ENCODE assay signal across 1 cellular context in the genomic region with DNA sequence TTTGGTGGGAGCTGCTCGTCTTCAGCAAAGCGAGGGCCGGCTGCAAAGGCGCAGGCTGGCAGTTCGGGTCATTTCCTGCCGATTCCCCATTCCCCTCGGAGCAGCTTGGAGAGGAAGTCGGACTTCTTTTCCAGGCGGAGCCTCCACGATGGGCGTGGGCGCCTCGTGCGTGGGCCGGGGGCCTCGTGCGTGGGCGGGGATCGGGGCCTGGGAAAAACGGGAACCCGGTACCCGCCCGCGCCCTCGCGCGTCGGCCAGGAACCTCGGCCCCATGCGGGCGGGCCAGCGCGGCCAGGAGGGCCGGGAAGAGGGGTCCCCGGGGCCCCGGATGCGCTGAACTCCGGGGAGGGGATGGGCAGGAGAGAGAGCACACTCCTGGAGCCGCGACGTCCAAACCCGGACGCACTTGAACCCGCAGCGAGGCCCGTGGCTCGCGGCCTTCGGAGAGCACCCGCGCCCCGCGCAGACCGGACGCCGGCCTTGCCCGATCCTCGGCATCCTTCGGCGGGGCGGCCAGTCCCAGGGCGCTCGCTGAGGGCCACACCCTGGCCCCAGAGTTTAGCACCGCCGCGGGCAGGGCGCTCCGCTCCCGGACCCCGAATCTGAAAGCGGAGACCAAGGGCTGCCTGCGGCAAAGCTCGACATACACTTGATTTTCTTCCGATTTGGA.
A peak's percentile ranks its signal among the peaks of the same experiment; 100 is the strongest.
TF ChIP-seq lines count a peak whose summit lies in the region.

No MANE protein-coding gene starts in this region.

TF ChIP-seq in HEK293, 187 proteins besides CTCF, POLR2A, EP300 and RAD21 (continued from another document and continues in another):
- TF ChIP-seq SP7 (tag by site-specific recombination; IDR thresholded peaks at IDR 0.05) (no peak), ZNF776 (tag by site-specific recombination; IDR thresholded peaks at IDR 0.05; ENCODE audit: borderline replicate concordance) (no peak), ZNF521 (tag by site-specific recombination; IDR thresholded peaks at IDR 0.05) (no peak), ZNF239 (tag by site-specific recombination; IDR thresholded peaks at IDR 0.05) (no peak), ZNF394 (tag by site-specific recombination; IDR thresholded peaks at IDR 0.05; ENCODE audit: borderline replicate concordance) (no peak), PRDM1 (tag by site-specific recombination; IDR thresholded peaks at IDR 0.05) (no peak), ZNF23 (tag by site-specific recombination; IDR thresholded peaks at IDR 0.05; ENCODE audit: borderline replicate concordance) (no peak), EGR2 (tag by site-specific recombination; IDR thresholded peaks at IDR 0.05; ENCODE audit: low read depth) (peak; percentile 91), KLF9 (tag by site-specific recombination; IDR thresholded peaks at IDR 0.05; ENCODE audit: low read depth) (peak; percentile 51), ZNF121 (tag by site-specific recombination; IDR thresholded peaks at IDR 0.05) (no peak), ZNF10 (tag by site-specific recombination; IDR thresholded peaks at IDR 0.05) (no peak), ZNF677 (tag by site-specific recombination; IDR thresholded peaks at IDR 0.05) (no peak), KLF10 (tag by site-specific recombination; IDR thresholded peaks at IDR 0.05) (no peak), OVOL3 (tag by site-specific recombination; IDR thresholded peaks at IDR 0.05) (no peak), ZBTB48 (tag by site-specific recombination; IDR thresholded peaks at IDR 0.05) (0 out of 2 replicates have a peak, but pooled peaks have one; percentile 46), ZXDB (tag by site-specific recombination; IDR thresholded peaks at IDR 0.05) (no peak; the same call in 1 of the 2 replicates), KLF8 (tag by site-specific recombination; IDR thresholded peaks at IDR 0.05) (no peak), ZFHX2 (tag by site-specific recombination; conservative IDR thresholded peaks at IDR 0.05) (peak; percentile 95), ZNF843 (tag by site-specific recombination; IDR thresholded peaks at IDR 0.05) (no peak), ZFP37 (tag by site-specific recombination; IDR thresholded peaks at IDR 0.05) (no peak), ZNF549 (tag by site-specific recombination; IDR thresholded peaks at IDR 0.05) (no peak), ZNF747 (tag by site-specific recombination; IDR thresholded peaks at IDR 0.05) (no peak), ZIC2 (tag by site-specific recombination; IDR thresholded peaks at IDR 0.05) (no peak; the same call in 1 of the 2 replicates), ZNF654 (tag by site-specific recombination; IDR thresholded peaks at IDR 0.05; ENCODE audit: low read depth) (no peak), ZNF701 (tag by site-specific recombination; IDR thresholded peaks at IDR 0.05) (no peak), ZNF24 (tag by site-specific recombination; IDR thresholded peaks at IDR 0.05) (0 out of 2 replicates have a peak, but pooled peaks have one; percentile 30), ATF2 (tag by site-specific recombination; IDR thresholded peaks at IDR 0.05; ENCODE audit: low read depth) (no peak), PRDM6 (tag by site-specific recombination; IDR thresholded peaks at IDR 0.05) (no peak), ZNF274 (IDR thresholded peaks at IDR 0.05; ENCODE audit: low read length) (no peak), ZNF274 (tag by site-specific recombination; IDR thresholded peaks at IDR 0.05; ENCODE audit: borderline replicate concordance) (no peak), ZNF621 (tag by site-specific recombination; IDR thresholded peaks at IDR 0.05) (no peak), ZNF670 (tag by site-specific recombination; IDR thresholded peaks at IDR 0.05; ENCODE audit: low read depth) (no peak), ZNF596 (tag by site-specific recombination; IDR thresholded peaks at IDR 0.05) (no peak), ZNF433 (tag by site-specific recombination; IDR thresholded peaks at IDR 0.05; ENCODE audit: low read depth) (no peak), ZBTB26 (tag by site-specific recombination; optimal IDR thresholded peaks at IDR 0.05) (peak; percentile 80), ZNF624 (tag by site-specific recombination; IDR thresholded peaks at IDR 0.05) (no peak), ZNF558 (tag by site-specific recombination; IDR thresholded peaks at IDR 0.05) (no peak), ZNF292 (tag by site-specific recombination; IDR thresholded peaks at IDR 0.05; ENCODE audit: borderline replicate concordance, low read depth) (no peak), ZNF211 (tag by site-specific recombination; IDR thresholded peaks at IDR 0.05; ENCODE audit: low read depth) (no peak), ZNF76 (tag by site-specific recombination; IDR thresholded peaks at IDR 0.05; ENCODE audit: borderline replicate concordance, low read depth) (peak; percentile 12; the same call in 1 of the 2 replicates), BCL11A (tag by site-specific recombination; IDR thresholded peaks at IDR 0.05; ENCODE audit: low read depth) (no peak), ZNF626 (tag by site-specific recombination; IDR thresholded peaks at IDR 0.05) (no peak)
- TF ChIP-seq, protein P1, sequence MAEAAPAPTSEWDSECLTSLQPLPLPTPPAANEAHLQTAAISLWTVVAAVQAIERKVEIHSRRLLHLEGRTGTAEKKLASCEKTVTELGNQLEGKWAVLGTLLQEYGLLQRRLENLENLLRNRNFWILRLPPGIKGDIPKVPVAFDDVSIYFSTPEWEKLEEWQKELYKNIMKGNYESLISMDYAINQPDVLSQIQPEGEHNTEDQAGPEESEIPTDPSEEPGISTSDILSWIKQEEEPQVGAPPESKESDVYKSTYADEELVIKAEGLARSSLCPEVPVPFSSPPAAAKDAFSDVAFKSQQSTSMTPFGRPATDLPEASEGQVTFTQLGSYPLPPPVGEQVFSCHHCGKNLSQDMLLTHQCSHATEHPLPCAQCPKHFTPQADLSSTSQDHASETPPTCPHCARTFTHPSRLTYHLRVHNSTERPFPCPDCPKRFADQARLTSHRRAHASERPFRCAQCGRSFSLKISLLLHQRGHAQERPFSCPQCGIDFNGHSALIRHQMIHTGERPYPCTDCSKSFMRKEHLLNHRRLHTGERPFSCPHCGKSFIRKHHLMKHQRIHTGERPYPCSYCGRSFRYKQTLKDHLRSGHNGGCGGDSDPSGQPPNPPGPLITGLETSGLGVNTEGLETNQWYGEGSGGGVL (tag by site-specific recombination; IDR thresholded peaks at IDR 0.05) = no peak
- TF ChIP-seq, protein P2, sequence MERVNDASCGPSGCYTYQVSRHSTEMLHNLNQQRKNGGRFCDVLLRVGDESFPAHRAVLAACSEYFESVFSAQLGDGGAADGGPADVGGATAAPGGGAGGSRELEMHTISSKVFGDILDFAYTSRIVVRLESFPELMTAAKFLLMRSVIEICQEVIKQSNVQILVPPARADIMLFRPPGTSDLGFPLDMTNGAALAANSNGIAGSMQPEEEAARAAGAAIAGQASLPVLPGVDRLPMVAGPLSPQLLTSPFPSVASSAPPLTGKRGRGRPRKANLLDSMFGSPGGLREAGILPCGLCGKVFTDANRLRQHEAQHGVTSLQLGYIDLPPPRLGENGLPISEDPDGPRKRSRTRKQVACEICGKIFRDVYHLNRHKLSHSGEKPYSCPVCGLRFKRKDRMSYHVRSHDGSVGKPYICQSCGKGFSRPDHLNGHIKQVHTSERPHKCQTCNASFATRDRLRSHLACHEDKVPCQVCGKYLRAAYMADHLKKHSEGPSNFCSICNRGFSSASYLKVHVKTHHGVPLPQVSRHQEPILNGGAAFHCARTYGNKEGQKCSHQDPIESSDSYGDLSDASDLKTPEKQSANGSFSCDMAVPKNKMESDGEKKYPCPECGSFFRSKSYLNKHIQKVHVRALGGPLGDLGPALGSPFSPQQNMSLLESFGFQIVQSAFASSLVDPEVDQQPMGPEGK (tag by site-specific recombination; IDR thresholded peaks at IDR 0.05) = peak; percentile 21; the same call in 1 of the 2 replicates
- TF ChIP-seq, protein P3, sequence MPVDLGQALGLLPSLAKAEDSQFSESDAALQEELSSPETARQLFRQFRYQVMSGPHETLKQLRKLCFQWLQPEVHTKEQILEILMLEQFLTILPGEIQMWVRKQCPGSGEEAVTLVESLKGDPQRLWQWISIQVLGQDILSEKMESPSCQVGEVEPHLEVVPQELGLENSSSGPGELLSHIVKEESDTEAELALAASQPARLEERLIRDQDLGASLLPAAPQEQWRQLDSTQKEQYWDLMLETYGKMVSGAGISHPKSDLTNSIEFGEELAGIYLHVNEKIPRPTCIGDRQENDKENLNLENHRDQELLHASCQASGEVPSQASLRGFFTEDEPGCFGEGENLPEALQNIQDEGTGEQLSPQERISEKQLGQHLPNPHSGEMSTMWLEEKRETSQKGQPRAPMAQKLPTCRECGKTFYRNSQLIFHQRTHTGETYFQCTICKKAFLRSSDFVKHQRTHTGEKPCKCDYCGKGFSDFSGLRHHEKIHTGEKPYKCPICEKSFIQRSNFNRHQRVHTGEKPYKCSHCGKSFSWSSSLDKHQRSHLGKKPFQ (tag by site-specific recombination; IDR thresholded peaks at IDR 0.05) = no peak
- TF ChIP-seq, protein P4, sequence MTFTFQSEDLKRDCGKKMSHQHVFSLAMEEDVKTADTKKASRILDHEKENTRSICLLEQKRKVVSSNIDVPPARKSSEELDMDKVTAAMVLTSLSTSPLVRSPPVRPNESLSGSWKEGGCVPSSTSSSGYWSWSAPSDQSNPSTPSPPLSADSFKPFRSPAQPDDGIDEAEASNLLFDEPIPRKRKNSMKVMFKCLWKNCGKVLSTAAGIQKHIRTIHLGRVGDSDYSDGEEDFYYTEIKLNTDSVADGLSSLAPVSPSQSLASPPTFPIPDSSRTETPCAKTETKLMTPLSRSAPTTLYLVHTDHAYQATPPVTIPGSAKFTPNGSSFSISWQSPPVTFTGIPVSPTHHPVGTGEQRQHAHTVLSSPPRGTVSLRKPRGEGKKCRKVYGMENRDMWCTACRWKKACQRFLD (tag by site-specific recombination; IDR thresholded peaks at IDR 0.05) = no peak
- TF ChIP-seq, protein P5, sequence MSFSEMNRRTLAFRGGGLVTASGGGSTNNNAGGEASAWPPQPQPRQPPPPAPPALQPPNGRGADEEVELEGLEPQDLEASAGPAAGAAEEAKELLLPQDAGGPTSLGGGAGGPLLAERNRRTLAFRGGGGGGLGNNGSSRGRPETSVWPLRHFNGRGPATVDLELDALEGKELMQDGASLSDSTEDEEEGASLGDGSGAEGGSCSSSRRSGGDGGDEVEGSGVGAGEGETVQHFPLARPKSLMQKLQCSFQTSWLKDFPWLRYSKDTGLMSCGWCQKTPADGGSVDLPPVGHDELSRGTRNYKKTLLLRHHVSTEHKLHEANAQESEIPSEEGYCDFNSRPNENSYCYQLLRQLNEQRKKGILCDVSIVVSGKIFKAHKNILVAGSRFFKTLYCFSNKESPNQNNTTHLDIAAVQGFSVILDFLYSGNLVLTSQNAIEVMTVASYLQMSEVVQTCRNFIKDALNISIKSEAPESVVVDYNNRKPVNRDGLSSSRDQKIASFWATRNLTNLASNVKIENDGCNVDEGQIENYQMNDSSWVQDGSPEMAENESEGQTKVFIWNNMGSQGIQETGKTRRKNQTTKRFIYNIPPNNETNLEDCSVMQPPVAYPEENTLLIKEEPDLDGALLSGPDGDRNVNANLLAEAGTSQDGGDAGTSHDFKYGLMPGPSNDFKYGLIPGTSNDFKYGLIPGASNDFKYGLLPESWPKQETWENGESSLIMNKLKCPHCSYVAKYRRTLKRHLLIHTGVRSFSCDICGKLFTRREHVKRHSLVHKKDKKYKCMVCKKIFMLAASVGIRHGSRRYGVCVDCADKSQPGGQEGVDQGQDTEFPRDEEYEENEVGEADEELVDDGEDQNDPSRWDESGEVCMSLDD (tag by site-specific recombination; IDR thresholded peaks at IDR 0.05) = no peak
